ENCODE assay signal across 14 cellular contexts in genomic region chr11:115580927-115581680, GRCh38.
DNase-seq lines count a peak whose midpoint lies in the region; TF ChIP-seq lines count a peak whose summit lies in the region.
"Had no signal": no experiment of that assay in that cellular context is flagged by ENCODE, and none has a peak within 500 bp of the region (broad histone marks: within the 10 kb centered on the region; RNA-seq: fewer than 3 reads in every experiment).

No MANE protein-coding gene starts in this region.

- TF ChIP-seq POLR2A in thyroid gland (IDR thresholded peaks at IDR 0.05): no peak

- peaks cover 12% of the 10 kb centered on the region for H3K9me3 Mint-ChIP-seq in glutamatergic neuron (ENCODE audit: unreplicated experiment)

- 59 to 63% methylated on average over 7 of the region's 7 CpGs for WGBS in thyroid gland, 2 donors

- no peaks in the 10 kb centered on the region for H3K27me3 ChIP-seq in thyroid gland

- peaks cover 9% of the 10 kb centered on the region for H3K27me3 Mint-ChIP-seq in glutamatergic neuron (ENCODE audit: unreplicated experiment)

- peak overlapping the region; percentile 66 for H3K4me3 Mint-ChIP-seq in glutamatergic neuron (ENCODE audit: unreplicated experiment)
- H3K4me3 Mint-ChIP-seq: naive thymus-derived CD4-positive, alpha-beta T cell had no signal

- no peaks in the 10 kb centered on the region for H3K36me3 Mint-ChIP-seq in glutamatergic neuron (ENCODE audit: unreplicated experiment)
- H3K36me3 Mint-ChIP-seq: naive thymus-derived CD4-positive, alpha-beta T cell had no signal

- no peak overlapping the region for H3K27ac ChIP-seq in thyroid gland
- H3K27ac ChIP-seq: 22Rv1, dorsolateral prefrontal cortex had no signal

- H3K9me3 ChIP-seq in thyroid gland: no peaks in the 10 kb centered on the region

- no peaks in the 10 kb centered on the region for H3K36me3 ChIP-seq in thyroid gland

- no peak overlapping the region for H3K4me3 ChIP-seq in thyroid gland (replicated peaks in 1 of 3)
- H3K4me3 ChIP-seq: dorsolateral prefrontal cortex had no signal

- peak; percentile 12 for DNase-seq in DMS 273 (lab: John Stamatoyannopoulos, UW; ENCODE audit: unreplicated experiment)
- DNase-seq in DMS 273 treated with DMSO at 0.1 percent for 48 hours (lab: John Stamatoyannopoulos, UW): no peak
- DNase-seq in NCI-H748 treated with DMSO at 0.1 percent for 48 hours (lab: John Stamatoyannopoulos, UW): peak; percentile 62
- DNase-seq in glutamatergic neuron: peak; percentile 89
- peak; percentile 32 to 35 for DNase-seq in thyroid gland
- no peak for DNase-seq in activated gamma-delta T cell treated with Interleukin-2 at 50 U/mL for 16 hours
- no peak for DNase-seq in head of caudate nucleus
- no peak for DNase-seq in activated CD4-positive, alpha-beta T cell treated with anti-CD3 and anti-CD28 coated beads, Interleukin-2, amount 50 U/mL, for 4 hours
- DNase-seq: activated naive CD4-positive, alpha-beta T cell treated with Interleukin-2 at 50 U/mL for 16 hours; dorsolateral prefrontal cortex; naive thymus-derived CD4-positive, alpha-beta T cell; RPMI8226; stimulated activated naive CD4-positive, alpha-beta T cell had no signal

- intact Hi-C loops in thyroid gland (cut with DNase I) (no loop called here), head of caudate nucleus (cut with DNase I) (no loop called here)

- peaks cover 6 to 11% of the 10 kb centered on the region in 2 donors for H3K4me1 ChIP-seq in thyroid gland

- no peak for TF ChIP-seq CTCF in glutamatergic neuron (IDR thresholded peaks at IDR 0.05; ENCODE audit: partially characterized antibody, unreplicated experiment)
- no peak for TF ChIP-seq CTCF in thyroid gland (IDR thresholded peaks at IDR 0.05)

- H3K27ac Mint-ChIP-seq in glutamatergic neuron (ENCODE audit: unreplicated experiment): peak overlapping the region; percentile 97
- H3K27ac Mint-ChIP-seq: naive thymus-derived CD4-positive, alpha-beta T cell had no signal

- H3K4me1 Mint-ChIP-seq in glutamatergic neuron (ENCODE audit: low read depth, unreplicated experiment): peaks cover 56% of the 10 kb centered on the region
- H3K4me1 Mint-ChIP-seq: naive thymus-derived CD4-positive, alpha-beta T cell had no signal

Comparison
In these comparisons a context has a peak if more than half of its experiments do, and no peak if none do; other contexts are left out.
1. DNase-seq: peak in DMS 273 (single experiment), NCI-H748 treated with DMSO at 0.1 percent for 48 hours (single experiment), glutamatergic neuron (single experiment) and thyroid gland (2 of 2); none in DMS 273 treated with DMSO at 0.1 percent for 48 hours (single experiment), activated gamma-delta T cell treated with Interleukin-2 at 50 U/mL for 16 hours (single experiment), head of caudate nucleus (0 of 42) and activated CD4-positive, alpha-beta T cell treated with anti-CD3 and anti-CD28 coated beads, Interleukin-2, amount 50 U/mL, for 4 hours (0 of 2).